ENCODE assay signal across 1 cellular context in genomic region chr21:43939443-43940328, GRCh38.
TF ChIP-seq lines count a peak whose summit lies in the region.

No MANE protein-coding gene starts in this region.

TF ChIP-seq in GM12878, 131 proteins besides CTCF, POLR2A, EP300 and RAD21 (continued from another document):
- TF ChIP-seq CEBPZ (IDR thresholded peaks at IDR 0.05; ENCODE audit: low read depth, low read length) (no peak), CBX5 (IDR thresholded peaks at IDR 0.05; ENCODE audit: low read depth) (no peak), SMC3 (IDR thresholded peaks at IDR 0.05; ENCODE audit: borderline replicate concordance, low read length) (no peak), ZNF207 (IDR thresholded peaks at IDR 0.05; ENCODE audit: borderline replicate concordance) (no peak), BCL11A (IDR thresholded peaks at IDR 0.05; ENCODE audit: low read depth, low read length) (no peak), CHD2 (IDR thresholded peaks at IDR 0.05; ENCODE audit: borderline replicate concordance, low read depth, low read length) (no peak), CBX3 (IDR thresholded peaks at IDR 0.05; ENCODE audit: borderline replicate concordance, low read depth) (no peak), MEF2A (IDR thresholded peaks at IDR 0.05; ENCODE audit: insufficient read depth, low read depth, low read length) (no peak), RUNX3 (IDR thresholded peaks at IDR 0.05; ENCODE audit: low read length) (no peak), NFIC (IDR thresholded peaks at IDR 0.05; ENCODE audit: low read depth, low read length) (no peak), FOXK2 (IDR thresholded peaks at IDR 0.05) (no peak), E2F8 (IDR thresholded peaks at IDR 0.05; ENCODE audit: low read depth, partially characterized antibody) (no peak), ZBTB11 (CRISPR knock-in tag; IDR thresholded peaks at IDR 0.05) (no peak), ZNF622 (IDR thresholded peaks at IDR 0.05) (no peak)
